ENCODE assay signal across 10 cellular contexts in the genomic region with DNA sequence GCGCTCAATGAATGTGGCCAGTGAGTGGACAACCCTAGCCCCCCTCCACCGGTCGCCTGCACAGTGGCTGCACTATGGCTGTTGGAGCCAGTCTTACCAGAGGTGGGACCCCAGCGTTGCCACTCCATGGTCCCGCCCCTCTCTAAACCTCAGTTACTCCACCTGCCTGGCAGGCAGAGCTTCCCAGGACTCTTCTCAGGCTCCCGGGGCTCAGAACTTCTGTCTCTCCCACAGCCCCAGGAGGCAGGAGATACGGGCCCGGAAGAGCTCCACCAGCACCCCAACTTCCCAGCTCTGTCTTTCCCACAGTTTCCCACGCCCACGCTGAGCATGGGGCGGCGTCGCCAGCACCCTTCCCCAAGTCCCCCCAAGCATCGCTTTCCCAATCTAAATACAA. TPM values are rescaled to one million over a fixed set of nuclear protein-coding genes. Genes with fewer than 3 reads are reported as not detected.
DNase-seq lines count a peak whose midpoint lies in the region; FAIRE-seq and TF ChIP-seq lines count a peak whose summit lies in the region.
"Had no signal": no experiment of that assay in that cellular context is flagged by ENCODE, and none has a peak within 500 bp of the region (broad histone marks: within the 10 kb centered on the region; RNA-seq: fewer than 3 reads in every experiment).

No MANE protein-coding gene starts in this region.

- H4K20me1 ChIP-seq in PC-9 (ENCODE audit: insufficient read depth) = no peaks in the 10 kb centered on the region

- TF ChIP-seq CTCF in PC-9 (conservative IDR thresholded peaks at IDR 0.05) = no peak
- TF ChIP-seq CTCF in epithelial cell of proximal tubule (conservative IDR thresholded peaks at IDR 0.05; ENCODE audit: low read depth, low read length) = no peak

- no peak overlapping the region for H2AFZ ChIP-seq in PC-9

- H3K4me1 ChIP-seq in PC-9 (replicated peaks; ENCODE audit: insufficient read depth) = no peaks in the 10 kb centered on the region

- H3K36me3 ChIP-seq in H7 (replicated peaks; ENCODE audit: control insufficient read depth, insufficient read depth, low read length) (no peaks in the 10 kb centered on the region; the same call in 1 of the 2 replicates), PC-9 (ENCODE audit: low read depth) (no peaks in the 10 kb centered on the region)
- H3K36me3 ChIP-seq: gastroesophageal sphincter had no signal

- DNase-seq in H7 = peak; percentile 62
- no peak for DNase-seq in PC-9
- no peak for DNase-seq in epithelial cell of proximal tubule (ENCODE audit: low read depth)
- DNase-seq in retina = peak; percentile 35
- no peak for DNase-seq in NCI-H2081 treated with DMSO at 0.1 percent for 48 hours (lab: John Stamatoyannopoulos, UW)
- no peak for DNase-seq in mesenteric fat pad (ENCODE audit: low spot score)
- no peak for DNase-seq in GM19239 (ENCODE audit: insufficient read length, low spot score)
- no peak for DNase-seq in DMS153 (lab: John Stamatoyannopoulos, UW)
- DNase-seq: NCI-H1048 had no signal

- H3K9me2 ChIP-seq in PC-9 (ENCODE audit: insufficient read depth) = no peaks in the 10 kb centered on the region

- peak overlapping the region; percentile 73 for H3K4me2 ChIP-seq in PC-9

- H3K27me3 ChIP-seq in H7 (ENCODE audit: control insufficient read depth, insufficient read depth, low read length) = peaks cover 16% of the 10 kb centered on the region
- H3K27me3 ChIP-seq in PC-9 (ENCODE audit: insufficient read depth, low read depth) = no peaks in the 10 kb centered on the region; the same call in 1 of the 2 replicates

- no TSS peak for BruUV-seq in PC-9 (replicated peaks; lab: Mats Ljungman, UMichigan)

- POLR2A ChIA-PET in PC-9 (lab: Charles Lee; ENCODE audit: unreplicated experiment) = no interaction called here

- intact Hi-C loops in PC-9 (cut with micrococcal nuclease; ENCODE audit: unreplicated experiment) = loop anchor here (5.0 to 10.0 kb wide), 2 partner anchors 91 to 397 kb away; no protein-coding TSS in a partner anchor

- no peak overlapping the region for H3K27ac ChIP-seq in PC-9

- H3K4me3 ChIP-seq in H7 (ENCODE audit: insufficient read depth, low read depth, low read length) = peak overlapping the region; percentile 46; the same call in 1 of the 2 replicates
- peak overlapping the region; percentile 39; the same call in 1 of the 2 replicates for H3K4me3 ChIP-seq in PC-9
- peak overlapping the region; percentile 45 for H3K4me3 ChIP-seq in epithelial cell of proximal tubule (ENCODE audit: low read depth, low read length)

- CTCF ChIA-PET in PC-9 (lab: Charles Lee) = no interaction called here

- H3F3A ChIP-seq in PC-9 (ENCODE audit: insufficient read depth, low read depth) = no peaks in the 10 kb centered on the region

- no peaks in the 10 kb centered on the region for H3K9me3 ChIP-seq in PC-9 (ENCODE audit: insufficient read depth, low read depth)
- H3K9me3 ChIP-seq: gastroesophageal sphincter had no signal

- no peaks in the 10 kb centered on the region for H3K79me2 ChIP-seq in PC-9 (ENCODE audit: low read depth)

- no peak for FAIRE-seq in GM19239 (lab: Jason Lieb, UNC)

RNA-seq across cellular contexts. Expression of gene RASGEF1C, which starts 1.0 kb away (rescaled TPM):
- total RNA-seq in H7 (2014; rRNA removed; shearing (Covaris generic)) = 0.78 and 1.4 TPM in 2 replicates
- total RNA-seq in PC-9 (2021) (not detected in 2 replicates), epithelial cell of proximal tubule (not detected in 2 replicates), mesenteric fat pad (not detected)

Comparison
In these comparisons a context has a peak if more than half of its experiments do, and no peak if none do; other contexts are left out.
1. DNase-seq: peak in H7 (single experiment) and retina (single experiment); none in PC-9 (0 of 2), epithelial cell of proximal tubule (single experiment), NCI-H2081 treated with DMSO at 0.1 percent for 48 hours (single experiment), mesenteric fat pad (single experiment), GM19239 (single experiment) and DMS153 (single experiment).
2. Peak in every context shown above with its lines, with median percentiles within 50 percentile points of each other: H3K4me3 ChIP-seq.